Comparison of ENCODE assay signal across 14 cellular contexts in the genomic region with DNA sequence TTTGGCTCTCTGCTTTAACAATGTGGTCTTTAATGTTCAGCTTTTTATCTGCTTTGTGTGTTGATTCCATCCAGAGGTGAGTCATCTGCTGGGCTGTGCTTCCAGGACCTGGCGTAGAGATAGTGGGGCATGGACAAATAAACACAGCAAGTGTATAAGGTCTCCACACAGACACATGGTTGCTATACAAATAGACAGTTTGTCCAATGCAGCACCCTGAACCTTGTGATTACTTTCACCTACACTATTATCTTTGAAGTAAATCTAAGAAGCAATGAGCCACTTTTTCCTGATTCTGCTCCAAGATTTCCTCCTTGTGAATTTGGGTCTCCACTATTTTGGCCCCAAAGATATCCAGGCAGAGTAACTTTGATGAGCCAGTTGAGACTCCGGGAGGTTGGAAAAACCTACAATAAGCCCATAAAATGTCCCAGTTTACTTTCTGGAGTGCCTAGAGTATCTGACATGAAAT. TPM values are rescaled to one million over a fixed set of nuclear protein-coding genes. Genes with fewer than 3 reads are reported as not detected.
DNase-seq lines count a peak whose midpoint lies in the region; ATAC-seq, FAIRE-seq and TF ChIP-seq lines count a peak whose summit lies in the region.
"Had no signal": no experiment of that assay in that cellular context is flagged by ENCODE, and none has a peak within 500 bp of the region (broad histone marks: within the 10 kb centered on the region; RNA-seq: fewer than 3 reads in every experiment).

No MANE protein-coding gene starts in this region.

- H3K9me3 ChIP-seq in astrocyte (ENCODE audit: insufficient read depth, low read depth, low read length): no peaks in the 10 kb centered on the region
- no peaks in the 10 kb centered on the region for H3K9me3 ChIP-seq in skeletal muscle tissue (ENCODE audit: control insufficient read depth in 3 of 3, low read length in 3 of 3)

- H3K4me2 ChIP-seq in astrocyte (ENCODE audit: low read length) (peak overlapping the region; percentile 19), GM23338 (no peak overlapping the region)

- H3K9ac ChIP-seq in astrocyte (ENCODE audit: low read length) (no peak overlapping the region), skeletal muscle tissue (ENCODE audit: low read depth in 1 of 3, low read length in 3 of 3) (peak overlapping the region in 1 of 3 donors; percentile 32)

- H3K4me3 Mint-ChIP-seq in astrocyte (ENCODE audit: unreplicated experiment) (no peak overlapping the region), GM23338 (no peak overlapping the region)
- H3K4me3 Mint-ChIP-seq: activated CD4-positive, alpha-beta T cell treated with anti-CD3 and anti-CD28 coated beads for 36 hours; naive B cell; stimulated activated naive CD8-positive, alpha-beta T cell treated with anti-CD3 and anti-CD28 coated beads, Interleukin-15, amount 100 ng/mL, for 72 hours had no signal

- peaks cover 31% of the 10 kb centered on the region for H3K4me1 Mint-ChIP-seq in astrocyte (ENCODE audit: low read depth, unreplicated experiment)
- H3K4me1 Mint-ChIP-seq in GM23338: peaks cover 50% of the 10 kb centered on the region
- H3K4me1 Mint-ChIP-seq: activated CD4-positive, alpha-beta T cell treated with anti-CD3 and anti-CD28 coated beads for 36 hours; naive B cell; stimulated activated naive CD8-positive, alpha-beta T cell treated with anti-CD3 and anti-CD28 coated beads, Interleukin-15, amount 100 ng/mL, for 72 hours had no signal

- H3K9me2 ChIP-seq in GM23338 (ENCODE audit: insufficient read depth): no peaks in the 10 kb centered on the region

- TF ChIP-seq CTCF in astrocyte (IDR thresholded peaks at IDR 0.05; ENCODE audit: insufficient read depth, low read depth, low read length) (no peak), GM23338 (conservative IDR thresholded peaks at IDR 0.05; ENCODE audit: low read depth in 2 of 2) (no peak)

- no peak for ATAC-seq in GM23338
- no peak for ATAC-seq in HG03565 (IDR thresholded peaks at IDR 0.05; ENCODE audit: unreplicated experiment)
- ATAC-seq: activated CD4-positive, alpha-beta T cell treated with anti-CD3 and anti-CD28 coated beads for 36 hours; stimulated activated naive CD8-positive, alpha-beta T cell treated with anti-CD3 and anti-CD28 coated beads, Interleukin-15, amount 100 ng/mL, for 72 hours had no signal

- H3K79me2 ChIP-seq in astrocyte (ENCODE audit: insufficient read depth, low read length) (no peaks in the 10 kb centered on the region), GM23338 (replicated peaks; ENCODE audit: insufficient read depth) (no peaks in the 10 kb centered on the region)

- no peaks in the 10 kb centered on the region for H3F3A ChIP-seq in GM23338 (replicated peaks; ENCODE audit: low read depth)

- H4K20me1 ChIP-seq in astrocyte (ENCODE audit: insufficient read depth, low read length): no peaks in the 10 kb centered on the region
- no peaks in the 10 kb centered on the region for H4K20me1 ChIP-seq in GM23338 (replicated peaks; ENCODE audit: insufficient read depth)

- no peaks in the 10 kb centered on the region for H3K27me3 ChIP-seq in astrocyte (ENCODE audit: insufficient read depth, low read length)
- H3K27me3 ChIP-seq in skeletal muscle tissue (ENCODE audit: control insufficient read depth in 3 of 3, insufficient read depth in 3 of 3, low read length in 3 of 3): no peaks in the 10 kb centered on the region
- H3K27me3 ChIP-seq in GM23338 (ENCODE audit: insufficient read depth): no peaks in the 10 kb centered on the region

- H2AFZ ChIP-seq in astrocyte (ENCODE audit: low read depth, low read length) (no peak overlapping the region), GM23338 (no peak overlapping the region)

- no peak overlapping the region for H3K27ac ChIP-seq in astrocyte (ENCODE audit: low read depth, low read length)
- H3K27ac ChIP-seq in skeletal muscle tissue (ENCODE audit: low read depth, low read length): peak overlapping the region; percentile 59
- no peak overlapping the region for H3K27ac ChIP-seq in GM23338 (ENCODE audit: low read depth)

- H3K27me3 Mint-ChIP-seq in astrocyte (ENCODE audit: low read depth, unreplicated experiment) (peaks cover 4% of the 10 kb centered on the region), GM23338 (ENCODE audit: insufficient read depth, low read depth, poor library complexity) (peaks cover 2% of the 10 kb centered on the region)
- H3K27me3 Mint-ChIP-seq: stimulated activated naive CD8-positive, alpha-beta T cell treated with anti-CD3 and anti-CD28 coated beads, Interleukin-15, amount 100 ng/mL, for 72 hours had no signal

- peaks cover 11% of the 10 kb centered on the region for H3K4me1 ChIP-seq in astrocyte (ENCODE audit: insufficient read depth, low read length)
- H3K4me1 ChIP-seq in skeletal muscle tissue (ENCODE audit: control insufficient read depth in 3 of 3, insufficient read depth in 3 of 3, low read length in 3 of 3): peaks cover 40 to 74% (median 51%) of the 10 kb centered on the region in 3 donors
- H3K4me1 ChIP-seq in GM23338 (ENCODE audit: insufficient read depth): peaks cover 24% of the 10 kb centered on the region

- H3K36me3 ChIP-seq in astrocyte (ENCODE audit: insufficient read depth, low read length) (no peaks in the 10 kb centered on the region), skeletal muscle tissue (ENCODE audit: control insufficient read depth in 3 of 3, insufficient read depth in 3 of 3, low read length in 3 of 3) (no peaks in the 10 kb centered on the region), GM23338 (ENCODE audit: insufficient read depth) (no peaks in the 10 kb centered on the region)

- no peaks in the 10 kb centered on the region for H3K36me3 Mint-ChIP-seq in astrocyte (ENCODE audit: low read depth, unreplicated experiment)
- H3K36me3 Mint-ChIP-seq in GM23338 (ENCODE audit: low read depth): no peaks in the 10 kb centered on the region
- H3K36me3 Mint-ChIP-seq: naive B cell had no signal

- peak; percentile 80 for DNase-seq in HT1080 (ENCODE audit: low read depth)
- DNase-seq in astrocyte (ENCODE audit: low read depth): peak; percentile 85
- peak; percentile 49 for DNase-seq in iris pigment epithelial cell (ENCODE audit: low read depth)
- DNase-seq in DMS79 (lab: John Stamatoyannopoulos, UW): no peak
- no peak for DNase-seq in GM23338 (ENCODE audit: low spot score)
- no peak for DNase-seq in activated CD4-positive, alpha-beta T cell treated with anti-CD3 and anti-CD28 coated beads, Interleukin-2, amount 50 U/mL, for 4 hours
- DNase-seq: activated CD4-positive, alpha-beta T cell treated with anti-CD3 and anti-CD28 coated beads for 36 hours; dermis blood vessel endothelial cell; naive B cell; NCI-H187; stimulated activated CD4-positive, alpha-beta T cell treated with anti-CD3 and anti-CD28 coated beads, Interleukin-2, amount 100 ng/mL, for 24 hours; stimulated activated naive CD8-positive, alpha-beta T cell treated with anti-CD3 and anti-CD28 coated beads, Interleukin-15, amount 100 ng/mL, for 72 hours had no signal

- no peaks in the 10 kb centered on the region for H3K9me3 Mint-ChIP-seq in astrocyte (ENCODE audit: unreplicated experiment)
- no peaks in the 10 kb centered on the region for H3K9me3 Mint-ChIP-seq in GM23338
- H3K9me3 Mint-ChIP-seq: naive B cell had no signal

- peak overlapping the region; percentile 19 for H3K27ac Mint-ChIP-seq in astrocyte (ENCODE audit: unreplicated experiment)
- H3K27ac Mint-ChIP-seq in GM23338: no peak overlapping the region
- H3K27ac Mint-ChIP-seq: activated CD4-positive, alpha-beta T cell treated with anti-CD3 and anti-CD28 coated beads for 36 hours; naive B cell; stimulated activated naive CD8-positive, alpha-beta T cell treated with anti-CD3 and anti-CD28 coated beads, Interleukin-15, amount 100 ng/mL, for 72 hours had no signal

- H3K4me3 ChIP-seq in astrocyte (ENCODE audit: insufficient read depth, low read depth, low read length): no peak overlapping the region
- H3K4me3 ChIP-seq in skeletal muscle tissue (ENCODE audit: low read length in 3 of 3): no peak overlapping the region
- H3K4me3 ChIP-seq in GM23338: no peak overlapping the region

- no peak for FAIRE-seq in astrocyte (lab: Jason Lieb, UNC)

RNA-seq across cellular contexts. Expression of a gene that starts 12.1 kb away (rescaled TPM):
- 1.6 and 2.1 TPM in 2 replicates for total RNA-seq in HT1080 (2014; rRNA removed; shearing (Covaris generic))
- polyA plus RNA-seq in HT1080 (2015; cell fraction: cytosol; rRNA removed): 0.27 and 0.68 TPM in 2 replicates
- polyA plus RNA-seq in HT1080 (2015; cell fraction: nucleus; rRNA removed): 0.54 and 0.75 TPM in 2 replicates
- total RNA-seq in astrocyte (0.48 and 0.53 TPM in 2 replicates), skeletal muscle tissue (12.5 TPM)
- 0.54 and 3.3 TPM in 2 replicates for total RNA-seq in GM23338 (2014; rRNA removed; shearing (Covaris generic))
- 0.12 and 0.76 TPM in 2 replicates for polyA plus RNA-seq in GM23338 (2016; fragmentation: Nextera tagmentation; extraction: Ambion mirVana)
- total RNA-seq: activated CD4-positive, alpha-beta T cell treated with anti-CD3 and anti-CD28 coated beads for 36 hours had no signal

Comparison
In these comparisons a context has a peak if more than half of its experiments do, and no peak if none do; other contexts are left out.
1. DNase-seq: peak in HT1080 (single experiment), astrocyte (single experiment) and iris pigment epithelial cell (single experiment); none in DMS79 (single experiment), GM23338 (single experiment) and activated CD4-positive, alpha-beta T cell treated with anti-CD3 and anti-CD28 coated beads, Interleukin-2, amount 50 U/mL, for 4 hours (0 of 2).